In the genomic region with DNA sequence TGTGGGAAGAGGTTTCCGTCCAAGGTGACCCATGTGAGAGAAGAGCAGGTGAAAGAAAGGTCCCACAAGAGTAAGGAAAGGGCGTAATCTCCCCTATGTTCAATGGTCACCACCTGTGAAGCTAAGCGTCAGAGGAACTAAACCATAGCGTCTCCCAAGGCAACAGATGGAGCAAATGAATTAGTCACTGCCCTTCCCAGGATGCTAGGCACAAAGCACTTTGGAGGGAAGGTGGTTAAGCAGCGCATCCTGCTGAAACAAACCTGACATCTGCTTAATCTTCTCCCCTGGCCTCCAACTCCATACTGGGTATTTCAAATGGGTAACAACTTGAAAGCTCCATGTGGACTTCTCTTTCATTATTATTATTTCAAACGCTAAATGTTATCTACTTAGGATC, we compare ENCODE assay signal across 1 cellular context.
TF ChIP-seq lines count a peak whose summit lies in the region.

No MANE protein-coding gene starts in this region.

TF ChIP-seq in SK-N-SH, 30 proteins besides CTCF, POLR2A, EP300 and RAD21:
- TF ChIP-seq PBX3 (IDR thresholded peaks at IDR 0.05) (no peak), RFX5 (IDR thresholded peaks at IDR 0.05; ENCODE audit: low read length) (no peak), GABPA (IDR thresholded peaks at IDR 0.05; ENCODE audit: low read depth) (no peak), SIN3A (IDR thresholded peaks at IDR 0.05; ENCODE audit: borderline replicate concordance, low read depth, low read length) (no peak), TEAD4 (IDR thresholded peaks at IDR 0.05; ENCODE audit: borderline replicate concordance, insufficient read depth) (no peak), ELF1 (IDR thresholded peaks at IDR 0.05) (no peak), YY1 (IDR thresholded peaks at IDR 0.05; ENCODE audit: low read depth) (no peak), SMC3 (IDR thresholded peaks at IDR 0.05; ENCODE audit: low read depth, low read length) (no peak), USF2 (IDR thresholded peaks at IDR 0.05; ENCODE audit: borderline replicate concordance, low read depth, low read length) (no peak), USF1 (IDR thresholded peaks at IDR 0.05; ENCODE audit: borderline replicate concordance, low read depth) (no peak), JUND (IDR thresholded peaks at IDR 0.05) (no peak), CHD2 (IDR thresholded peaks at IDR 0.05; ENCODE audit: low read length, partially characterized antibody) (no peak), GATA2 (CRISPR knock-in tag; IDR thresholded peaks at IDR 0.05) (no peak), ZBTB33 (IDR thresholded peaks at IDR 0.05; ENCODE audit: borderline replicate concordance, low read depth) (no peak), FOSL2 (IDR thresholded peaks at IDR 0.05; ENCODE audit: borderline replicate concordance, low read depth) (no peak), NRF1 (IDR thresholded peaks at IDR 0.05; ENCODE audit: low read depth, low read length) (no peak)
- TF ChIP-seq, protein P1, sequence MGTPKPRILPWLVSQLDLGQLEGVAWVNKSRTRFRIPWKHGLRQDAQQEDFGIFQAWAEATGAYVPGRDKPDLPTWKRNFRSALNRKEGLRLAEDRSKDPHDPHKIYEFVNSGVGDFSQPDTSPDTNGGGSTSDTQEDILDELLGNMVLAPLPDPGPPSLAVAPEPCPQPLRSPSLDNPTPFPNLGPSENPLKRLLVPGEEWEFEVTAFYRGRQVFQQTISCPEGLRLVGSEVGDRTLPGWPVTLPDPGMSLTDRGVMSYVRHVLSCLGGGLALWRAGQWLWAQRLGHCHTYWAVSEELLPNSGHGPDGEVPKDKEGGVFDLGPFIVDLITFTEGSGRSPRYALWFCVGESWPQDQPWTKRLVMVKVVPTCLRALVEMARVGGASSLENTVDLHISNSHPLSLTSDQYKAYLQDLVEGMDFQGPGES (IDR thresholded peaks at IDR 0.05; ENCODE audit: low read depth, low read length): no peak
- TF ChIP-seq, protein P2, sequence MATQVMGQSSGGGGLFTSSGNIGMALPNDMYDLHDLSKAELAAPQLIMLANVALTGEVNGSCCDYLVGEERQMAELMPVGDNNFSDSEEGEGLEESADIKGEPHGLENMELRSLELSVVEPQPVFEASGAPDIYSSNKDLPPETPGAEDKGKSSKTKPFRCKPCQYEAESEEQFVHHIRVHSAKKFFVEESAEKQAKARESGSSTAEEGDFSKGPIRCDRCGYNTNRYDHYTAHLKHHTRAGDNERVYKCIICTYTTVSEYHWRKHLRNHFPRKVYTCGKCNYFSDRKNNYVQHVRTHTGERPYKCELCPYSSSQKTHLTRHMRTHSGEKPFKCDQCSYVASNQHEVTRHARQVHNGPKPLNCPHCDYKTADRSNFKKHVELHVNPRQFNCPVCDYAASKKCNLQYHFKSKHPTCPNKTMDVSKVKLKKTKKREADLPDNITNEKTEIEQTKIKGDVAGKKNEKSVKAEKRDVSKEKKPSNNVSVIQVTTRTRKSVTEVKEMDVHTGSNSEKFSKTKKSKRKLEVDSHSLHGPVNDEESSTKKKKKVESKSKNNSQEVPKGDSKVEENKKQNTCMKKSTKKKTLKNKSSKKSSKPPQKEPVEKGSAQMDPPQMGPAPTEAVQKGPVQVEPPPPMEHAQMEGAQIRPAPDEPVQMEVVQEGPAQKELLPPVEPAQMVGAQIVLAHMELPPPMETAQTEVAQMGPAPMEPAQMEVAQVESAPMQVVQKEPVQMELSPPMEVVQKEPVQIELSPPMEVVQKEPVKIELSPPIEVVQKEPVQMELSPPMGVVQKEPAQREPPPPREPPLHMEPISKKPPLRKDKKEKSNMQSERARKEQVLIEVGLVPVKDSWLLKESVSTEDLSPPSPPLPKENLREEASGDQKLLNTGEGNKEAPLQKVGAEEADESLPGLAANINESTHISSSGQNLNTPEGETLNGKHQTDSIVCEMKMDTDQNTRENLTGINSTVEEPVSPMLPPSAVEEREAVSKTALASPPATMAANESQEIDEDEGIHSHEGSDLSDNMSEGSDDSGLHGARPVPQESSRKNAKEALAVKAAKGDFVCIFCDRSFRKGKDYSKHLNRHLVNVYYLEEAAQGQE (IDR thresholded peaks at IDR 0.05; ENCODE audit: low read depth, low read length): no peak
